Comparison of ENCODE assay signal across 1 cellular context in the genomic region with DNA sequence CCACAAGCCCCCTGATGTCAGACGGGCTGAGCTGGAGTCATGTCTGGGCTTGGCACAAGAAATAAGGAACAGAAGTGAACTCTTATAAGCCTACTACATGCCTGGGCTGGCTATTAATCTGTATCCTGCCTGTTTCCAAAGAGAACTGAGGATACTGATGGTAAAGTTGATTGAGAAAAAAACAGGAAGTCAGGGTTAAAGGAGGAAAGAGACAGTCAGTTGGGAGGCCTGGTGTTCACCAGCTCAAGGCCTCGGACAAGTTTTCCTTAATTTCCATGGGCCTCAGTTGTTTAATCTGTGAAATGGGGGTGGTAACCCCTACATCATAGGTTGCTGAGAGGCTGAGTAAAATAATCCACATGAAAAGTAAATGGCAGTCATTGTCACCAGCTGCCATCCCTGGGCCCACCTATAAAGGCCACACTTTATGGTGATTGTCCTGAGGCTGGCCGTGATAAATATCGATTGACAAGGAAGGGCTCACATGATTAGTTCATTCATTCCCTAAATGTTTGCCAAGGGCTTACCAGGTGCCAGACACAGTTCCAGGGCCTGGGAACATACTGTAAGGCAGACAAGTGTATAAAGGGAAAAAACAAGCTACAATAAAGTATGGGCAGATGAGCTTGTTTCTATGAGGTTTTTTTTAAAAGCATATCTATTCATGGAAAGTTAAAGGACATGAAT.
TF ChIP-seq lines count a peak whose summit lies in the region.

No MANE protein-coding gene starts in this region.

TF ChIP-seq in K562, 482 proteins besides CTCF, POLR2A, EP300 and RAD21 (continued from another document):
- no peak for TF ChIP-seq ZNF384 (IDR thresholded peaks at IDR 0.05; ENCODE audit: low read depth, low read length)
- no peak for TF ChIP-seq ZNF707 (CRISPR knock-in tag; conservative IDR thresholded peaks at IDR 0.05)
- no peak for TF ChIP-seq HDGF (IDR thresholded peaks at IDR 0.05)
- TF ChIP-seq ZFX (CRISPR knock-in tag; IDR thresholded peaks at IDR 0.05) = peak; percentile 38
- TF ChIP-seq E2F4 (CRISPR knock-in tag; IDR thresholded peaks at IDR 0.05; ENCODE audit: low read depth) = no peak
- no peak for TF ChIP-seq ZNF507 (tag; conservative IDR thresholded peaks at IDR 0.05)
- no peak for TF ChIP-seq MCM7 (IDR thresholded peaks at IDR 0.05)
